ENCODE assay signal across 22 cellular contexts in genomic region chr6:75752365-75752764, GRCh38. TPM values are rescaled to one million over a fixed set of nuclear protein-coding genes. Genes with fewer than 3 reads are reported as not detected.
A peak's percentile ranks its signal among the peaks of the same experiment; 100 is the strongest.
DNase-seq lines count a peak whose midpoint lies in the region; FAIRE-seq and TF ChIP-seq lines count a peak whose summit lies in the region.
"Had no signal": no experiment of that assay in that cellular context is flagged by ENCODE, and none has a peak within 500 bp of the region (broad histone marks: within the 10 kb centered on the region; RNA-seq: fewer than 3 reads in every experiment).

No MANE protein-coding gene starts in this region.

- peak overlapping the region in 1 of 2 donors; percentile 68 for H3K27ac ChIP-seq in breast epithelium
- peak overlapping the region; percentile 44 for H3K27ac ChIP-seq in keratinocyte (ENCODE audit: control insufficient read depth, insufficient read depth, low read length)
- H3K27ac ChIP-seq: C4-2B, cardiac muscle cell, ovary, spleen had no signal

- no peaks in the 10 kb centered on the region for H3K9me1 ChIP-seq in keratinocyte (ENCODE audit: control insufficient read depth, extremely low read depth, insufficient read depth, low read length)

- no TSS peak for BruUV-seq in MCF 10A (replicated peaks; lab: Mats Ljungman, UMichigan)

- H3K27me3 ChIP-seq in breast epithelium (no peaks in the 10 kb centered on the region), keratinocyte (ENCODE audit: control insufficient read depth, extremely low read depth, insufficient read depth, low read length) (no peaks in the 10 kb centered on the region)
- H3K27me3 ChIP-seq: cardiac muscle cell, ovary, upper lobe of left lung had no signal

- H3K9me3 ChIP-seq in breast epithelium (no peaks in the 10 kb centered on the region), keratinocyte (ENCODE audit: control insufficient read depth, low read depth, low read length) (no peaks in the 10 kb centered on the region)
- H3K9me3 ChIP-seq: ovary, spleen, upper lobe of left lung had no signal

- peaks cover 5% of the 10 kb centered on the region for H3K36me3 Mint-ChIP-seq in MCF 10A (ENCODE audit: insufficient read depth, unreplicated experiment)
- peaks cover 6% of the 10 kb centered on the region for H3K36me3 Mint-ChIP-seq in type B pancreatic cell
- H3K36me3 Mint-ChIP-seq: stimulated activated naive B cell treated with anti-CD40 and anti-IgM and Interleukin-4, amounts not matched to agents 10 μg/mL and 1 μg/mL and 100 μg/mL, for 72 hours had no signal

- dilution Hi-C loops in keratinocyte (cut with MboI; ENCODE audit: extremely low pct_ligation_motif_present, low sequenced_read_pairs): no loop called here

- H3K9ac ChIP-seq in keratinocyte (ENCODE audit: control insufficient read depth, extremely low read depth, insufficient read depth, low read length): peak overlapping the region; percentile 36

- H2AFZ ChIP-seq in keratinocyte (ENCODE audit: control insufficient read depth, low read length): no peak overlapping the region
- H2AFZ ChIP-seq: GM23338 had no signal

- in situ Hi-C loops in GM13976 (cut with MboI; ENCODE audit: low sequenced_read_pairs, unreplicated experiment): no loop called here

- H3K4me1 ChIP-seq in breast epithelium (no peaks in the 10 kb centered on the region), keratinocyte (ENCODE audit: control insufficient read depth, extremely low read depth, insufficient read depth, low read length) (peaks cover 34% of the 10 kb centered on the region)

- H3K4me2 ChIP-seq in keratinocyte (ENCODE audit: control insufficient read depth, extremely low read depth, insufficient read depth, low read depth, low read length): peak overlapping the region; percentile 73
- H3K4me2 ChIP-seq: GM23338 had no signal

- H3K36me3 ChIP-seq in breast epithelium: no peaks in the 10 kb centered on the region
- no peaks in the 10 kb centered on the region for H3K36me3 ChIP-seq in keratinocyte (ENCODE audit: control insufficient read depth in 2 of 2, extremely low read depth in 1 of 2, insufficient read depth in 2 of 2, low read length in 2 of 2)
- H3K36me3 ChIP-seq: cardiac muscle cell, ovary, spleen, upper lobe of left lung had no signal

- no peak overlapping the region for H3K4me3 ChIP-seq in breast epithelium
- peak overlapping the region in 1 of 3 experiments; percentile 24 for H3K4me3 ChIP-seq in keratinocyte (ENCODE audit: control insufficient read depth in 2 of 3, extremely low read depth in 1 of 3, insufficient read depth in 2 of 3, low read depth in 1 of 3, low read length in 3 of 3)
- H3K4me3 ChIP-seq: cardiac muscle cell, GM23338, ovary, spleen had no signal

- intact Hi-C loops in MCF 10A (cut with micrococcal nuclease): no loop called here
- intact Hi-C loops in breast epithelium (cut with DNase I; ENCODE audit: low total_unique reads): no loop called here

- H3K9me3 Mint-ChIP-seq in MCF 10A (ENCODE audit: unreplicated experiment) (no peaks in the 10 kb centered on the region), type B pancreatic cell (no peaks in the 10 kb centered on the region)
- H3K9me3 Mint-ChIP-seq: GM23338; stimulated activated naive B cell treated with anti-CD40 and anti-IgM and Interleukin-4, amounts not matched to agents 10 μg/mL and 1 μg/mL and 100 μg/mL, for 72 hours; T-helper 2 cell treated with Interferon-gamma antibody and Interleukin-4, amounts not matched to agents 5 μg/mL and 100 μg/mL, for 36 hours had no signal

- H3K27ac Mint-ChIP-seq in MCF 10A (ENCODE audit: low read depth, unreplicated experiment) (peak overlapping the region; percentile 77), type B pancreatic cell (peak overlapping the region; percentile 90)
- H3K27ac Mint-ChIP-seq: GM23338; stimulated activated naive B cell treated with anti-CD40 and anti-IgM and Interleukin-4, amounts not matched to agents 10 μg/mL and 1 μg/mL and 100 μg/mL, for 72 hours; T-helper 2 cell treated with Interferon-gamma antibody and Interleukin-4, amounts not matched to agents 5 μg/mL and 100 μg/mL, for 36 hours had no signal

- no peak for FAIRE-seq in keratinocyte (lab: Jason Lieb, UNC)

- POLR2A ChIA-PET in MCF 10A (lab: Yijun Ruan, JAX): interaction anchor here (0.8 to 1.0 kb wide), 2 partner anchors 29 to 295 kb away, joined by 3 read pairs; no protein-coding TSS in a partner anchor

- H3K4me1 Mint-ChIP-seq in MCF 10A (ENCODE audit: insufficient read depth, unreplicated experiment) (peaks cover 9% of the 10 kb centered on the region), type B pancreatic cell (ENCODE audit: unreplicated experiment) (peaks cover 28% of the 10 kb centered on the region)

- no peak for TF ChIP-seq CTCF in MCF 10A (IDR thresholded peaks at IDR 0.05; ENCODE audit: unreplicated experiment)
- TF ChIP-seq CTCF in breast epithelium (IDR thresholded peaks at IDR 0.05): no peak
- no peak for TF ChIP-seq CTCF in keratinocyte (optimal IDR thresholded peaks at IDR 0.05 in 1 of 3, IDR thresholded peaks at IDR 0.05 in 1 of 3, conservative IDR thresholded peaks at IDR 0.05 in 1 of 3; ENCODE audit: extremely low read depth in 1 of 3, insufficient read depth in 2 of 3, low read length in 3 of 3)
- TF ChIP-seq CTCF in type B pancreatic cell (conservative IDR thresholded peaks at IDR 0.05): no peak
- no peak for TF ChIP-seq CTCF in GM13976 (IDR thresholded peaks at IDR 0.05; ENCODE audit: borderline replicate concordance, control extremely low read depth, extremely low read depth, insufficient read depth, missing control alignments)

- peaks cover 61% of the 10 kb centered on the region for H3K79me2 ChIP-seq in keratinocyte (ENCODE audit: control insufficient read depth, insufficient read depth, low read length)

- CTCF ChIA-PET in MCF 10A (lab: Yijun Ruan, JAX): no interaction called here

- H3K27me3 Mint-ChIP-seq in MCF 10A (ENCODE audit: insufficient read depth, unreplicated experiment): no peaks in the 10 kb centered on the region
- H3K27me3 Mint-ChIP-seq in type B pancreatic cell: no peaks in the 10 kb centered on the region

- TF ChIP-seq POLR2A in breast epithelium (IDR thresholded peaks at IDR 0.05): no peak

- H3K4me3 Mint-ChIP-seq in MCF 10A (ENCODE audit: unreplicated experiment): no peak overlapping the region
- peak overlapping the region; percentile 79 for H3K4me3 Mint-ChIP-seq in type B pancreatic cell
- H3K4me3 Mint-ChIP-seq: GM23338; stimulated activated naive B cell treated with anti-CD40 and anti-IgM and Interleukin-4, amounts not matched to agents 10 μg/mL and 1 μg/mL and 100 μg/mL, for 72 hours; T-helper 2 cell treated with Interferon-gamma antibody and Interleukin-4, amounts not matched to agents 5 μg/mL and 100 μg/mL, for 36 hours had no signal

- H4K20me1 ChIP-seq in keratinocyte (ENCODE audit: control insufficient read depth, extremely low read depth, insufficient read depth, low read length): no peaks in the 10 kb centered on the region

- DNase-seq in MCF 10A (ENCODE audit: unreplicated experiment): no peak
- DNase-seq in breast epithelium (ENCODE audit: low spot score in 2 of 2): no peak
- DNase-seq in astrocyte of the hippocampus (ENCODE audit: low read depth, low spot score): peak; percentile 37
- DNase-seq in keratinocyte (ENCODE audit: low read depth, low spot score): no peak
- no peak for DNase-seq in type B pancreatic cell (ENCODE audit: extremely low spot score, unreplicated experiment)
- no peak for DNase-seq in middle frontal gyrus (ENCODE audit: extremely low spot score, low spot score)
- no peak for DNase-seq in activated CD4-positive, CD25-positive, alpha-beta regulatory T cell treated with anti-CD3 and anti-CD28 coated beads, Interleukin-2, amount 50 U/mL, for 72 hours
- DNase-seq in GM13976 (ENCODE audit: low spot score): no peak
- DNase-seq: activated CD4-positive, alpha-beta T cell treated with anti-CD3 and anti-CD28 coated beads, Interleukin-2, amount 50 U/mL, for 1 hour; activated naive CD4-positive, alpha-beta T cell treated with anti-CD3 and anti-CD28 coated beads, Interleukin-2, amount 50 U/mL, for 16 hours; activated T-cell treated with anti-CD3 and anti-CD28 coated beads, Interleukin-2, amount 50 U/mL, for 1 hour; DND-41; NCI-H1105; ovary; SHP77; spleen; stimulated activated naive B cell treated with anti-CD40 and anti-IgM and Interleukin-4, amounts not matched to agents 10 μg/mL and 1 μg/mL and 100 μg/mL, for 72 hours; upper lobe of left lung had no signal

RNA-seq across cellular contexts. Expression of gene MYO6, which starts 3.3 kb away (rescaled TPM):
- total RNA-seq in MCF 10A (2022): 26.8 and 28.9 TPM in 2 replicates
- total RNA-seq in breast epithelium: 100 to 1,000 TPM in 1 of 3 donors, 10 to 100 TPM in 2; 21.8 to 143 (median 89.5) TPM
- polyA plus RNA-seq in keratinocyte: 16.2 to 24.5 TPM (median 20.5 TPM) in 3 replicates
- 69.8 TPM for polyA plus RNA-seq in keratinocyte (2011; ENCODE audit: low read depth)
- 12.1 and 20.2 TPM in 2 replicates for polyA plus RNA-seq in keratinocyte (2011; cell fraction: cytosol; rRNA removed)
- 37.3 and 51.3 TPM in 2 replicates for polyA plus RNA-seq in keratinocyte (2011; cell fraction: nucleus; rRNA removed)
- 29.1 and 41.2 TPM in 2 replicates for polyA plus RNA-seq in keratinocyte (2012; ENCODE audit: low replicate concordance)
- 5.7 to 29.6 TPM (median 15.6 TPM) in 3 replicates for polyA minus RNA-seq in keratinocyte
- polyA minus RNA-seq in keratinocyte (2011; cell fraction: cytosol; rRNA and poly(A)+ RNA removed): 14.0 TPM
- polyA minus RNA-seq in keratinocyte (2011; cell fraction: nucleus; rRNA and poly(A)+ RNA removed): 25.4 and 52.7 TPM in 2 replicates
- 46.7 and 110 TPM in 2 replicates for total RNA-seq in type B pancreatic cell (ENCODE audit: low replicate concordance)
